ENCODE assay signal across 31 cellular contexts in genomic region chr3:67076607-67077006, GRCh38.
DNase-seq lines count a peak whose midpoint lies in the region; ATAC-seq, FAIRE-seq and TF ChIP-seq lines count a peak whose summit lies in the region.
"Had no signal": no experiment of that assay in that cellular context is flagged by ENCODE, and none has a peak within 500 bp of the region (broad histone marks: within the 10 kb centered on the region; RNA-seq: fewer than 3 reads in every experiment).

No MANE protein-coding gene starts in this region.

- H3K4me3 ChIP-seq in endothelial cell of umbilical vein (replicated peaks in 1 of 3; ENCODE audit: insufficient read depth in 1 of 3, low read depth in 1 of 3, low read length in 3 of 3), result no peak overlapping the region
- H3K4me3 ChIP-seq: dorsolateral prefrontal cortex, gastroesophageal sphincter, hepatocyte, K562, MG63, prostate gland had no signal

- BruUV-seq in endothelial cell of umbilical vein (replicated peaks; lab: Mats Ljungman, UMichigan), result no TSS peak

- POLR2A ChIA-PET in endothelial cell of umbilical vein (lab: Charles Lee), result no interaction called here

- dilution Hi-C loops in endothelial cell of umbilical vein (cut with MboI; ENCODE audit: extremely low pct_ligation_motif_present, low sequenced_read_pairs), result no loop called here

- peak overlapping the region; percentile 34 for H3K4me2 ChIP-seq in endothelial cell of umbilical vein (ENCODE audit: insufficient read depth, low read length)
- H3K4me2 ChIP-seq: hepatocyte, SK-N-SH had no signal

- CTCF ChIA-PET in endothelial cell of umbilical vein (lab: Charles Lee), result interaction anchor here (1.0 to 1.4 kb wide), 2 partner anchors 30 to 37 kb away, joined by 3 to 7 read pairs; no protein-coding TSS in a partner anchor

- H4K20me1 ChIP-seq in endothelial cell of umbilical vein (replicated peaks; ENCODE audit: control insufficient read depth, extremely low read depth, insufficient read depth, low read length), result no peaks in the 10 kb centered on the region

- H3K27ac ChIP-seq in endothelial cell of umbilical vein (ENCODE audit: insufficient read depth, low read depth, low read length), result no peak overlapping the region
- H3K27ac ChIP-seq: dorsolateral prefrontal cortex, gastroesophageal sphincter, hepatocyte, prostate gland had no signal

- no peaks in the 10 kb centered on the region for H3K27me3 ChIP-seq in endothelial cell of umbilical vein (ENCODE audit: control insufficient read depth in 2 of 2, insufficient read depth in 2 of 2, low read length in 2 of 2)
- H3K27me3 ChIP-seq: gastroesophageal sphincter, hepatocyte, MG63 had no signal

- H2AFZ ChIP-seq in endothelial cell of umbilical vein (ENCODE audit: low read depth, low read length), result no peak overlapping the region
- H2AFZ ChIP-seq: hepatocyte had no signal

- peaks cover 7% of the 10 kb centered on the region for H3K4me1 ChIP-seq in endothelial cell of umbilical vein (ENCODE audit: control insufficient read depth, extremely low read depth, insufficient read depth, low read length)
- H3K4me1 ChIP-seq: gastroesophageal sphincter, prostate gland had no signal

- peak; percentile 31 for DNase-seq in A172 (ENCODE audit: low spot score)
- no peak for DNase-seq in RCC 7860 (ENCODE audit: low spot score)
- no peak for DNase-seq in endothelial cell of umbilical vein (ENCODE audit: low read depth, low spot score)
- no peak for DNase-seq in nucleus accumbens (lab: John Stamatoyannopoulos, UW)
- no peak for DNase-seq in activated naive CD4-positive, alpha-beta T cell treated with anti-CD3 and anti-CD28 coated beads, Interleukin-2, amount 50 U/mL, for 16 hours
- DNase-seq in putamen (ENCODE audit: low spot score), result no peak
- DNase-seq: ACHN; activated B cell treated with CpG ODN at 0.5 μM for 24 hours; activated CD4-positive, alpha-beta T cell treated with anti-CD3 and anti-CD28 coated beads, Interleukin-2, amount 50 U/mL, for 1 hour; activated naive CD4-positive, alpha-beta T cell; activated T-cell treated with anti-CD3 and anti-CD28 coated beads, Interleukin-2, amount 50 U/mL, for 4 hours; CD4-positive, alpha-beta memory T cell; dorsolateral prefrontal cortex; left colon; MG63; NCI-H1417 treated with DMSO at 0.1 percent for 48 hours; SK-N-SH; stimulated activated CD4-positive, alpha-beta T cell treated with anti-CD3 and anti-CD28 coated beads, Interleukin-15, amount 100 ng/mL, for 24 hours; stimulated activated CD4-positive, alpha-beta T cell treated with anti-CD3 and anti-CD28 coated beads, Interleukin-4, amount 100 ng/mL, for 4 hours; trophoblast cell had no signal

- no peaks in the 10 kb centered on the region for H3K36me3 ChIP-seq in endothelial cell of umbilical vein (ENCODE audit: control insufficient read depth in 2 of 2, extremely low read depth in 1 of 2, insufficient read depth in 2 of 2, low read length in 2 of 2)
- H3K36me3 ChIP-seq: gastroesophageal sphincter, MG63, prostate gland had no signal

- no peak for TF ChIP-seq CTCF in endothelial cell of umbilical vein (IDR thresholded peaks at IDR 0.05; ENCODE audit: extremely low read depth in 1 of 2, insufficient read depth in 1 of 2, low read depth in 1 of 2, low read length in 2 of 2)

- FAIRE-seq in RCC 7860 (lab: Jason Lieb, UNC) (peak; percentile 26), endothelial cell of umbilical vein (lab: Jason Lieb, UNC) (peak; percentile 73)
- FAIRE-seq: D721Med, endometrium, GM19239, H54, K562 had no signal

- intact Hi-C loops in endothelial cell of umbilical vein (cut with micrococcal nuclease), result no loop called here

- no peak for TF ChIP-seq POLR2A in endothelial cell of umbilical vein (IDR thresholded peaks at IDR 0.05; ENCODE audit: low read depth, low read length)

- H3K79me2 ChIP-seq in endothelial cell of umbilical vein (ENCODE audit: control insufficient read depth, insufficient read depth, low read length), result no peaks in the 10 kb centered on the region
- H3K79me2 ChIP-seq: hepatocyte had no signal

- H3K9ac ChIP-seq in endothelial cell of umbilical vein (replicated peaks; ENCODE audit: extremely low read depth, insufficient read depth, low read length), result no peak overlapping the region
- H3K9ac ChIP-seq: SK-N-SH had no signal

- H3K9me1 ChIP-seq in endothelial cell of umbilical vein (replicated peaks; ENCODE audit: control insufficient read depth, extremely low read depth, insufficient read depth, low read length), result no peaks in the 10 kb centered on the region

- ATAC-seq in GM21529 (IDR thresholded peaks at IDR 0.05; ENCODE audit: unreplicated experiment) (peak; percentile 44), HG02678 (IDR thresholded peaks at IDR 0.05; ENCODE audit: unreplicated experiment) (no peak)
- ATAC-seq: activated T-cell treated with anti-CD3 and anti-CD28 coated beads, Interleukin-2, amount 50 U/mL, for 4 hours; gastroesophageal sphincter; K562; left colon; Right ventricle myocardium inferior had no signal

- H3K9me3 ChIP-seq in endothelial cell of umbilical vein (replicated peaks; ENCODE audit: control insufficient read depth, insufficient read depth, low read length), result no peaks in the 10 kb centered on the region
- H3K9me3 ChIP-seq: MG63, prostate gland, SK-N-SH had no signal

TF ChIP-seq in endothelial cell of umbilical vein, 7 proteins besides CTCF, POLR2A, EP300 and RAD21:
- no peak for TF ChIP-seq POLR2AphosphoS5 (IDR thresholded peaks at IDR 0.05; ENCODE audit: insufficient read depth, low read depth, low read length)
- peak; percentile 37 for TF ChIP-seq FOS (IDR thresholded peaks at IDR 0.05; ENCODE audit: borderline replicate concordance, insufficient read depth, low read length)
TF ChIP-seq in endothelial cell of umbilical vein: peak in this region for 1.
